7 cellular contexts compared by ENCODE assay signal in genomic region chr16:21588593-21588992, GRCh38. TPM values are rescaled to one million over a fixed set of nuclear protein-coding genes. Genes with fewer than 3 reads are reported as not detected.
A peak's percentile ranks its signal among the peaks of the same experiment; 100 is the strongest.
DNase-seq lines count a peak whose midpoint lies in the region; ATAC-seq and TF ChIP-seq lines count a peak whose summit lies in the region.
"Not testable (repeated sequence)": the region's sequence is repeated elsewhere in the genome, so short reads cannot be mapped to it uniquely, and the experiment has no call there.

No MANE protein-coding gene starts in this region.

- not testable (repeated sequence) for H3K36me3 Mint-ChIP-seq in CD14-positive monocyte; HFFc6 (ENCODE audit: low read depth); activated B cell treated with CpG ODN at 0.5 μM for 24 hours (ENCODE audit: low read depth); activated naive CD8-positive, alpha-beta T cell treated with anti-CD3 and anti-CD28 coated beads for 36 hours; dendritic cell treated with granulocyte-macrophage colony-stimulating factor and Interleukin-4, amounts not matched to agents 40 ng/mL and 50 ng/mL, for 4 days (ENCODE audit: low read depth); natural killer cell treated with Interleukin-12 subunit alpha and Interleukin-12 subunit beta and Interleukin-15 and Interleukin-18, amount 100 ng/mL, for 72 hours; stimulated activated effector memory CD8-positive, alpha-beta T cell treated with anti-CD3 and anti-CD28 coated beads, Interleukin-12 subunit alpha, Interleukin-12 subunit beta, amount 100 ng/mL, for 72 hours

- not testable (repeated sequence) for DNase-seq in CD14-positive monocyte (ENCODE audit: low spot score); HFFc6; activated B cell treated with CpG ODN at 0.5 μM for 24 hours; activated naive CD8-positive, alpha-beta T cell treated with anti-CD3 and anti-CD28 coated beads for 36 hours; natural killer cell treated with Interleukin-12 subunit alpha and Interleukin-12 subunit beta and Interleukin-15 and Interleukin-18, amount 100 ng/mL, for 72 hours (ENCODE audit: low spot score); stimulated activated effector memory CD8-positive, alpha-beta T cell treated with anti-CD3 and anti-CD28 coated beads, Interleukin-12 subunit alpha, Interleukin-12 subunit beta, amount 100 ng/mL, for 72 hours (ENCODE audit: low spot score in 2 of 2)

- POLR2A ChIA-PET in activated B cell treated with CpG ODN at 0.5 μM for 24 hours (lab: Charles Lee), result not testable (repeated sequence)

- ATAC-seq in activated B cell treated with CpG ODN at 0.5 μM for 24 hours (ENCODE audit: low read depth); natural killer cell treated with Interleukin-12 subunit alpha and Interleukin-12 subunit beta and Interleukin-15 and Interleukin-18, amount 100 ng/mL, for 72 hours; stimulated activated effector memory CD8-positive, alpha-beta T cell treated with anti-CD3 and anti-CD28 coated beads, Interleukin-12 subunit alpha, Interleukin-12 subunit beta, amount 100 ng/mL, for 72 hours: not testable (repeated sequence)

- not testable (repeated sequence) for H3K27me3 Mint-ChIP-seq in CD14-positive monocyte (ENCODE audit: low read depth in 3 of 3); HFFc6 (ENCODE audit: insufficient read depth); activated B cell treated with CpG ODN at 0.5 μM for 24 hours; activated naive CD8-positive, alpha-beta T cell treated with anti-CD3 and anti-CD28 coated beads for 36 hours; dendritic cell treated with granulocyte-macrophage colony-stimulating factor and Interleukin-4, amounts not matched to agents 40 ng/mL and 50 ng/mL, for 4 days; natural killer cell treated with Interleukin-12 subunit alpha and Interleukin-12 subunit beta and Interleukin-15 and Interleukin-18, amount 100 ng/mL, for 72 hours

- not testable (repeated sequence) for H3K9me3 Mint-ChIP-seq in CD14-positive monocyte; HFFc6; activated B cell treated with CpG ODN at 0.5 μM for 24 hours; activated naive CD8-positive, alpha-beta T cell treated with anti-CD3 and anti-CD28 coated beads for 36 hours; dendritic cell treated with granulocyte-macrophage colony-stimulating factor and Interleukin-4, amounts not matched to agents 40 ng/mL and 50 ng/mL, for 4 days; natural killer cell treated with Interleukin-12 subunit alpha and Interleukin-12 subunit beta and Interleukin-15 and Interleukin-18, amount 100 ng/mL, for 72 hours; stimulated activated effector memory CD8-positive, alpha-beta T cell treated with anti-CD3 and anti-CD28 coated beads, Interleukin-12 subunit alpha, Interleukin-12 subunit beta, amount 100 ng/mL, for 72 hours

- CTCF ChIA-PET in activated B cell treated with CpG ODN at 0.5 μM for 24 hours (lab: Charles Lee), result interaction anchor here (1.4 kb wide), 1 partner anchor 120 kb away, joined by 3 read pairs; no protein-coding TSS in a partner anchor

- intact Hi-C loops in CD14-positive monocyte (cut with micrococcal nuclease), result loop anchor here in 1 of 2 donors (5.0 kb wide), 1 partner anchor 39 kb away; no protein-coding TSS in a partner anchor
- intact Hi-C loops in activated B cell treated with CpG ODN at 0.5 μM for 24 hours (cut with micrococcal nuclease); dendritic cell treated with granulocyte-macrophage colony-stimulating factor and Interleukin-4, amounts not matched to agents 40 ng/mL and 50 ng/mL, for 4 days (cut with micrococcal nuclease): not testable (repeated sequence)

- H3K4me3 Mint-ChIP-seq in CD14-positive monocyte, result peak overlapping the region in 1 of 2 donors; percentile 63
- not testable (repeated sequence) for H3K4me3 Mint-ChIP-seq in HFFc6; activated B cell treated with CpG ODN at 0.5 μM for 24 hours; activated naive CD8-positive, alpha-beta T cell treated with anti-CD3 and anti-CD28 coated beads for 36 hours; dendritic cell treated with granulocyte-macrophage colony-stimulating factor and Interleukin-4, amounts not matched to agents 40 ng/mL and 50 ng/mL, for 4 days; natural killer cell treated with Interleukin-12 subunit alpha and Interleukin-12 subunit beta and Interleukin-15 and Interleukin-18, amount 100 ng/mL, for 72 hours; stimulated activated effector memory CD8-positive, alpha-beta T cell treated with anti-CD3 and anti-CD28 coated beads, Interleukin-12 subunit alpha, Interleukin-12 subunit beta, amount 100 ng/mL, for 72 hours

- H3K27ac Mint-ChIP-seq in CD14-positive monocyte, result peak overlapping the region; percentile 84 to 96 (median 94)
- H3K27ac Mint-ChIP-seq in HFFc6, result peak overlapping the region; percentile 79
- peak overlapping the region; percentile 24 for H3K27ac Mint-ChIP-seq in activated B cell treated with CpG ODN at 0.5 μM for 24 hours
- H3K27ac Mint-ChIP-seq in activated naive CD8-positive, alpha-beta T cell treated with anti-CD3 and anti-CD28 coated beads for 36 hours, result peak overlapping the region; percentile 63
- peak overlapping the region; percentile 30 for H3K27ac Mint-ChIP-seq in dendritic cell treated with granulocyte-macrophage colony-stimulating factor and Interleukin-4, amounts not matched to agents 40 ng/mL and 50 ng/mL, for 4 days
- peak overlapping the region; percentile 15 to 26 for H3K27ac Mint-ChIP-seq in natural killer cell treated with Interleukin-12 subunit alpha and Interleukin-12 subunit beta and Interleukin-15 and Interleukin-18, amount 100 ng/mL, for 72 hours
- peak overlapping the region; percentile 53 for H3K27ac Mint-ChIP-seq in stimulated activated effector memory CD8-positive, alpha-beta T cell treated with anti-CD3 and anti-CD28 coated beads, Interleukin-12 subunit alpha, Interleukin-12 subunit beta, amount 100 ng/mL, for 72 hours

- TF ChIP-seq CTCF in CD14-positive monocyte (IDR thresholded peaks at IDR 0.05); HFFc6 (IDR thresholded peaks at IDR 0.05); activated B cell treated with CpG ODN at 0.5 μM for 24 hours (IDR thresholded peaks at IDR 0.05): not testable (repeated sequence)

- H3K4me1 Mint-ChIP-seq in CD14-positive monocyte (peaks cover 69% of the 10 kb centered on the region), HFFc6 (ENCODE audit: low read depth) (peaks cover 32% of the 10 kb centered on the region), activated B cell treated with CpG ODN at 0.5 μM for 24 hours (peaks cover 20% of the 10 kb centered on the region)
- H3K4me1 Mint-ChIP-seq in activated naive CD8-positive, alpha-beta T cell treated with anti-CD3 and anti-CD28 coated beads for 36 hours; natural killer cell treated with Interleukin-12 subunit alpha and Interleukin-12 subunit beta and Interleukin-15 and Interleukin-18, amount 100 ng/mL, for 72 hours (ENCODE audit: low read depth in 2 of 2); stimulated activated effector memory CD8-positive, alpha-beta T cell treated with anti-CD3 and anti-CD28 coated beads, Interleukin-12 subunit alpha, Interleukin-12 subunit beta, amount 100 ng/mL, for 72 hours: not testable (repeated sequence)
- peaks cover 39% of the 10 kb centered on the region for H3K4me1 Mint-ChIP-seq in dendritic cell treated with granulocyte-macrophage colony-stimulating factor and Interleukin-4, amounts not matched to agents 40 ng/mL and 50 ng/mL, for 4 days (ENCODE audit: low read depth)

RNA-seq across cellular contexts. Expression of gene METTL9, which starts 10.8 kb away (rescaled TPM):
- 100 to 1,000 TPM; 373 to 400 TPM for polyA plus RNA-seq in CD14-positive monocyte
- total RNA-seq in HFFc6 (2021; fragmentation: NEBNext Ultra II Directional; extraction: Animal tissue kit (Norgen Biotek cat#: 25700)), result 100 to 1,000 TPM; 147 to 176 (median 151) TPM
- total RNA-seq in activated B cell treated with CpG ODN at 0.5 μM for 24 hours, result 53.3 and 59.2 TPM in 2 replicates
- 100 to 1,000 TPM in 1 of 2 experiments, 10 to 100 TPM in 1; 99.5 to 102 TPM for total RNA-seq in activated naive CD8-positive, alpha-beta T cell treated with anti-CD3 and anti-CD28 coated beads for 36 hours
- 100 to 1,000 TPM; 104 to 114 TPM for total RNA-seq in natural killer cell treated with Interleukin-12 subunit alpha and Interleukin-12 subunit beta and Interleukin-15 and Interleukin-18, amount 100 ng/mL, for 72 hours

Comparison
In these comparisons a context has a peak if more than half of its experiments do, and no peak if none do; other contexts are left out.
1. H3K27ac Mint-ChIP-seq: peak in every context shown above with its lines; median percentile 94 in CD14-positive monocyte; 79 in HFFc6; 63 in activated naive CD8-positive, alpha-beta T cell treated with anti-CD3 and anti-CD28 coated beads for 36 hours; 53 in stimulated activated effector memory CD8-positive, alpha-beta T cell treated with anti-CD3 and anti-CD28 coated beads, Interleukin-12 subunit alpha, Interleukin-12 subunit beta, amount 100 ng/mL, for 72 hours; 30 in dendritic cell treated with granulocyte-macrophage colony-stimulating factor and Interleukin-4, amounts not matched to agents 40 ng/mL and 50 ng/mL, for 4 days; 24 in activated B cell treated with CpG ODN at 0.5 μM for 24 hours; 20 in natural killer cell treated with Interleukin-12 subunit alpha and Interleukin-12 subunit beta and Interleukin-15 and Interleukin-18, amount 100 ng/mL, for 72 hours.